1 cellular context compared by ENCODE assay signal in the genomic region with DNA sequence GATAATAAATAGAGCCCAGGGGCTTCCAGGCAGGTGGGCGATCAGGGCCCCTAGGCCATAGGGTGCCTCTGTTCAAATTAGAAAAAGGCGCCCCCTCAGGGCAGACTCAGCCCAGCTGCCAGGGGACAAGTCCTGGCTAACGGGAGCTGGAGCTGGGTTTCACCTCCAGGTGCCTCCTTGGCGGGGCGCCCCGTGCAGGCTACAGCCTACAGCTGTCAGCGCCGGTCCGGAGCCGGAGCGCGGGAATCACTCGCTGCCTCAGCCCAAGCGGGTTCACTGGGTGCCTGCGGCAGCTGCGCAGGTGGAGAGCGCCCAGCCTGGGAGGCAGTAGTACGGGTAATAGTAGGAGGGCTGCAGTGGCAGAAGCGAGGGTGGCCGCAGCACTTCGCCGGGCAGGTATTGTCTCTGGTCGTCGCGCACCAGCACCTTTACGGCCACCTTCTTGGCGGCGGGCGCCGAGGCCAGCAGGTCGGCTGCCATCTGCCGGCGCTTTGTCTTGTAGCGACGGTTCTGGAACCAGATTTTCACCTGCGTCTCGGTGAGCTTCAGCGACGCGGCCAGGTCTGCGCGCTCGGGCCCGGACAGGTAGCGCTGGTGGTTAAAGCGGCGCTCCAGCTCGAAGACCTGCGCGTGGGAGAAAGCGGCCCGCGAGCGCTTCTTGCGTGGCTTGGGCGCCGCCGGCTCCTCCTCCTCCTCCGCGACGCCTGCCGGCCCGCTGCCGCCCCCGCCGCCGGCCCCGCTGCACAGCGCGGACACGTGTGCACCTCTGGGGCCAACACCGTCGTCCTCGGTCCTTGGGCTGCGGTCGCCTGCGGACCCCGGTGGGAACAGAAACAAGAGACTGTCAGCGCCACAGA.
TF ChIP-seq lines count a peak whose summit lies in the region.

No MANE protein-coding gene starts in this region.

TF ChIP-seq in HepG2, 621 proteins besides CTCF, POLR2A, EP300 and RAD21:
- no peak for TF ChIP-seq NBN (conservative IDR thresholded peaks at IDR 0.05)
- TF ChIP-seq, protein P1, sequence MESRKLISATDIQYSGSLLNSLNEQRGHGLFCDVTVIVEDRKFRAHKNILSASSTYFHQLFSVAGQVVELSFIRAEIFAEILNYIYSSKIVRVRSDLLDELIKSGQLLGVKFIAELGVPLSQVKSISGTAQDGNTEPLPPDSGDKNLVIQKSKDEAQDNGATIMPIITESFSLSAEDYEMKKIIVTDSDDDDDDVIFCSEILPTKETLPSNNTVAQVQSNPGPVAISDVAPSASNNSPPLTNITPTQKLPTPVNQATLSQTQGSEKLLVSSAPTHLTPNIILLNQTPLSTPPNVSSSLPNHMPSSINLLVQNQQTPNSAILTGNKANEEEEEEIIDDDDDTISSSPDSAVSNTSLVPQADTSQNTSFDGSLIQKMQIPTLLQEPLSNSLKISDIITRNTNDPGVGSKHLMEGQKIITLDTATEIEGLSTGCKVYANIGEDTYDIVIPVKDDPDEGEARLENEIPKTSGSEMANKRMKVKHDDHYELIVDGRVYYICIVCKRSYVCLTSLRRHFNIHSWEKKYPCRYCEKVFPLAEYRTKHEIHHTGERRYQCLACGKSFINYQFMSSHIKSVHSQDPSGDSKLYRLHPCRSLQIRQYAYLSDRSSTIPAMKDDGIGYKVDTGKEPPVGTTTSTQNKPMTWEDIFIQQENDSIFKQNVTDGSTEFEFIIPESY (CRISPR knock-in tag; IDR thresholded peaks at IDR 0.05), result 0 out of 2 replicates have a peak, but pooled peaks have one; percentile 17
